ENCODE assay signal across 14 cellular contexts in the genomic region with DNA sequence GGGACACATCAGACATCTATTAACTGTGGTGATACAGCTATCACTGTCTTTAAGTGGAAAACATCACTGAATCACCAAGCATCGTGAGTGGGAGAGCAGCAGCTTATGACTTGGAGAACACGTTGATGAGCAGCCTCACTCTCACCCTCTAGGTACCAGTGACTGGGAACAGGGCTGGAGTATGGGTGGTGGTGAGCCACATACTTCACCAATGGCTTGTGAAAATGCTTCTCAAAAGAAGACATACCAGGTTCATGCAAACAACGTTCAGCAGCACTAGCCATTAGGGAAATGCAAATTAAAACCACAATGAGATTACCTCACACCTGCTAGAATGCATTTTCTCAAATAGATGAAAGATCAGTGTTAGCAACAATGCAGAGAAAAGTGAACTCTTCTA. TPM values are rescaled to one million over a fixed set of nuclear protein-coding genes. Genes with fewer than 3 reads are reported as not detected.
DNase-seq lines count a peak whose midpoint lies in the region; ATAC-seq lines count a peak whose summit lies in the region.
"Had no signal": no experiment of that assay in that cellular context is flagged by ENCODE, and none has a peak within 500 bp of the region (broad histone marks: within the 10 kb centered on the region; RNA-seq: fewer than 3 reads in every experiment).

No MANE protein-coding gene starts in this region.

- peaks cover 29% of the 10 kb centered on the region for H3K4me1 Mint-ChIP-seq in activated T-helper 2 cell treated with anti-CD3 and anti-CD28 coated beads, Interferon-gamma antibody, Interleukin-2, Interleukin-4, amounts not matched to agents 10 μg/mL and 5 μg/mL and 100 μg/mL, durations not matched to agents 14 hours and 24 hours and 36 hours (ENCODE audit: low read depth)

- ATAC-seq in GM18873 (IDR thresholded peaks at IDR 0.05; ENCODE audit: low FRiP score, unreplicated experiment) (peak; percentile 68), GM21529 (IDR thresholded peaks at IDR 0.05; ENCODE audit: unreplicated experiment) (peak; percentile 66), HG03159 (IDR thresholded peaks at IDR 0.05; ENCODE audit: unreplicated experiment) (peak; percentile 54)
- ATAC-seq: effector memory CD8-positive, alpha-beta T cell; T-helper 17 cell had no signal

- no peaks in the 10 kb centered on the region for H3K27me3 Mint-ChIP-seq in activated T-helper 2 cell treated with anti-CD3 and anti-CD28 coated beads, Interferon-gamma antibody, Interleukin-2, Interleukin-4, amounts not matched to agents 10 μg/mL and 5 μg/mL and 100 μg/mL, durations not matched to agents 14 hours and 24 hours and 36 hours (ENCODE audit: low read depth)
- H3K27me3 Mint-ChIP-seq: effector memory CD8-positive, alpha-beta T cell; T-helper 17 cell had no signal

- DNase-seq in activated T-helper 2 cell treated with anti-CD3 and anti-CD28 coated beads, Interferon-gamma antibody, Interleukin-2, Interleukin-4, amounts not matched to agents 10 μg/mL and 5 μg/mL and 100 μg/mL, durations not matched to agents 14 hours and 24 hours and 36 hours (ENCODE audit: low spot score) = no peak
- DNase-seq in kidney glomerular epithelial cell (lab: John Stamatoyannopoulos, UW) (no peak), DMS153 treated with DMSO at 0.1 percent for 48 hours (lab: John Stamatoyannopoulos, UW; ENCODE audit: unreplicated experiment) (no peak), kidney tubule cell (ENCODE audit: low spot score) (no peak), Ammon's horn (ENCODE audit: low spot score) (no peak)
- DNase-seq: activated gamma-delta T cell treated with Interleukin-2 at 50 U/mL for 16 hours; DND-41; effector memory CD8-positive, alpha-beta T cell; NCI-H2227 treated with DMSO at 0.1 percent for 48 hours; T-helper 17 cell had no signal

- no peaks in the 10 kb centered on the region for H3K9me3 Mint-ChIP-seq in activated T-helper 2 cell treated with anti-CD3 and anti-CD28 coated beads, Interferon-gamma antibody, Interleukin-2, Interleukin-4, amounts not matched to agents 10 μg/mL and 5 μg/mL and 100 μg/mL, durations not matched to agents 14 hours and 24 hours and 36 hours
- H3K9me3 Mint-ChIP-seq: effector memory CD8-positive, alpha-beta T cell; neural progenitor cell had no signal

- H3K4me3 Mint-ChIP-seq in activated T-helper 2 cell treated with anti-CD3 and anti-CD28 coated beads, Interferon-gamma antibody, Interleukin-2, Interleukin-4, amounts not matched to agents 10 μg/mL and 5 μg/mL and 100 μg/mL, durations not matched to agents 14 hours and 24 hours and 36 hours (ENCODE audit: low read depth) = no peak overlapping the region
- H3K4me3 Mint-ChIP-seq: effector memory CD8-positive, alpha-beta T cell; neural progenitor cell; T-helper 17 cell had no signal

- peak overlapping the region; percentile 12 for H3K27ac Mint-ChIP-seq in activated T-helper 2 cell treated with anti-CD3 and anti-CD28 coated beads, Interferon-gamma antibody, Interleukin-2, Interleukin-4, amounts not matched to agents 10 μg/mL and 5 μg/mL and 100 μg/mL, durations not matched to agents 14 hours and 24 hours and 36 hours
- H3K27ac Mint-ChIP-seq: neural progenitor cell, T-helper 17 cell had no signal

- H3K36me3 Mint-ChIP-seq in activated T-helper 2 cell treated with anti-CD3 and anti-CD28 coated beads, Interferon-gamma antibody, Interleukin-2, Interleukin-4, amounts not matched to agents 10 μg/mL and 5 μg/mL and 100 μg/mL, durations not matched to agents 14 hours and 24 hours and 36 hours (ENCODE audit: low read depth) = peaks cover 83% of the 10 kb centered on the region

- intact Hi-C loops in activated T-helper 2 cell treated with anti-CD3 and anti-CD28 coated beads, Interferon-gamma antibody, Interleukin-2, Interleukin-4, amounts not matched to agents 10 μg/mL and 5 μg/mL and 100 μg/mL, durations not matched to agents 14 hours and 24 hours and 36 hours (cut with micrococcal nuclease) = loop anchor here (10.0 kb wide), 1 partner anchor 51 kb away; no protein-coding TSS in a partner anchor

RNA-seq across cellular contexts. Expression of a gene that starts 25.3 kb away (rescaled TPM):
- total RNA-seq in activated T-helper 2 cell treated with anti-CD3 and anti-CD28 coated beads, Interferon-gamma antibody, Interleukin-2, Interleukin-4, amounts not matched to agents 10 μg/mL and 5 μg/mL and 100 μg/mL, durations not matched to agents 14 hours and 24 hours and 36 hours = 225 and 231 TPM in 2 replicates

RNA-seq across cellular contexts. Expression of a gene that starts 25.5 kb away (rescaled TPM):
- 30.0 and 33.0 TPM in 2 replicates for total RNA-seq in activated T-helper 2 cell treated with anti-CD3 and anti-CD28 coated beads, Interferon-gamma antibody, Interleukin-2, Interleukin-4, amounts not matched to agents 10 μg/mL and 5 μg/mL and 100 μg/mL, durations not matched to agents 14 hours and 24 hours and 36 hours
